10 cellular contexts compared by ENCODE assay signal in the genomic region with DNA sequence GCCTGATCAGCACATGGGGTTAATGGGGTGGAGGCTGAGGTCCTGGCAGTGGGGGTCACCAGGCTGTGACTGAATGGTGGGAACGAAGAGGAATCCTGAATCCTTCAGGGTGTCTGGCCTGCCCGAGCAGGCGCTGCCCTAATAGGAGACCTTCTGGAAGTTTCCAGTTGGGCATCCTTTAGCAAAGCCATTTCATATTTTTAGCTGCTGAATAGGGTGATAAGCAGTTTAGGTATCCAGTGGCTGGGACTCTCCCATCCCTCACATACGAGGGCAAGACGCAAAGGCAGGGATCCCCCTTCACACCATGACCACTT.
A peak's percentile ranks its signal among the peaks of the same experiment; 100 is the strongest.
DNase-seq lines count a peak whose midpoint lies in the region; ATAC-seq and TF ChIP-seq lines count a peak whose summit lies in the region.
"Had no signal": no experiment of that assay in that cellular context is flagged by ENCODE, and none has a peak within 500 bp of the region (broad histone marks: within the 10 kb centered on the region; RNA-seq: fewer than 3 reads in every experiment).

No MANE protein-coding gene starts in this region.

- no peak for DNase-seq in activated CD4-positive, alpha-beta T cell treated with anti-CD3 and anti-CD28 coated beads for 36 hours
- DNase-seq in activated CD4-positive, alpha-beta T cell treated with anti-CD3 and anti-CD28 coated beads for 1 hour: no peak
- DNase-seq in colonic mucosa: no peak
- no peak for DNase-seq in SW480 (ENCODE audit: low spot score)
- DNase-seq in mucosa of descending colon: no peak
- no peak for DNase-seq in GM13977 (ENCODE audit: low spot score)
- DNase-seq: NCI-H1930 had no signal

- peak overlapping the region; percentile 60 for H3K27ac ChIP-seq in colonic mucosa
- H3K27ac ChIP-seq in skeletal muscle tissue (ENCODE audit: low read depth, low read length): peak overlapping the region; percentile 73
- H3K27ac ChIP-seq: prostate gland had no signal

- in situ Hi-C loops in GM13977 (cut with MboI; ENCODE audit: low pct_unique_long_range_greater_than_20kb, low sequenced_read_pairs, unreplicated experiment): no loop called here

- peaks cover 35% of the 10 kb centered on the region for H3K4me1 Mint-ChIP-seq in activated CD4-positive, alpha-beta T cell treated with anti-CD3 and anti-CD28 coated beads for 36 hours

- H3K27me3 ChIP-seq in colonic mucosa (no peaks in the 10 kb centered on the region), skeletal muscle tissue (ENCODE audit: control insufficient read depth in 3 of 3, insufficient read depth in 3 of 3, low read length in 3 of 3) (no peaks in the 10 kb centered on the region)

- H3K4me3 Mint-ChIP-seq in activated CD4-positive, alpha-beta T cell treated with anti-CD3 and anti-CD28 coated beads for 36 hours: peak overlapping the region; percentile 33

- H3K4me3 ChIP-seq in colonic mucosa: no peak overlapping the region
- no peak overlapping the region for H3K4me3 ChIP-seq in skeletal muscle tissue (ENCODE audit: low read length in 3 of 3)
- no peak overlapping the region for H3K4me3 ChIP-seq in mucosa of descending colon
- H3K4me3 ChIP-seq: prostate gland had no signal

- H3K36me3 ChIP-seq in colonic mucosa (no peaks in the 10 kb centered on the region), skeletal muscle tissue (ENCODE audit: control insufficient read depth in 3 of 3, insufficient read depth in 3 of 3, low read length in 3 of 3) (no peaks in the 10 kb centered on the region), mucosa of descending colon (ENCODE audit: low read depth) (no peaks in the 10 kb centered on the region)
- H3K36me3 ChIP-seq: prostate gland had no signal

- no peaks in the 10 kb centered on the region for H3K9me3 Mint-ChIP-seq in activated CD4-positive, alpha-beta T cell treated with anti-CD3 and anti-CD28 coated beads for 36 hours (ENCODE audit: low read depth)

- H3K36me3 Mint-ChIP-seq in activated CD4-positive, alpha-beta T cell treated with anti-CD3 and anti-CD28 coated beads for 36 hours (ENCODE audit: low read depth): no peaks in the 10 kb centered on the region

- intact Hi-C loops in activated CD4-positive, alpha-beta T cell treated with anti-CD3 and anti-CD28 coated beads for 36 hours (cut with DNase I, micrococcal nuclease): loop anchor here in 1 of 2 experiments (1.0 to 5.0 kb wide), 2 partner anchors 18 to 426 kb away; a partner anchor contains a TSS
- intact Hi-C loops in colonic mucosa (cut with DNase I) (no loop called here), mucosa of descending colon (cut with DNase I, micrococcal nuclease) (no loop called here)

- no peak for TF ChIP-seq CTCF in colonic mucosa (IDR thresholded peaks at IDR 0.05)
- TF ChIP-seq CTCF in mucosa of descending colon (IDR thresholded peaks at IDR 0.05): no peak
- no peak for TF ChIP-seq CTCF in GM13977 (IDR thresholded peaks at IDR 0.05; ENCODE audit: extremely low read depth, insufficient read depth, missing control alignments)

- POLR2A ChIA-PET in activated CD4-positive, alpha-beta T cell treated with anti-CD3 and anti-CD28 coated beads for 36 hours (lab: Charles Lee): no interaction called here

- no peaks in the 10 kb centered on the region for H3K9me3 ChIP-seq in colonic mucosa
- no peaks in the 10 kb centered on the region for H3K9me3 ChIP-seq in skeletal muscle tissue (ENCODE audit: control insufficient read depth in 3 of 3, low read length in 3 of 3)
- no peaks in the 10 kb centered on the region for H3K9me3 ChIP-seq in mucosa of descending colon
- H3K9me3 ChIP-seq: prostate gland had no signal

- no peak overlapping the region for H3K27ac Mint-ChIP-seq in activated CD4-positive, alpha-beta T cell treated with anti-CD3 and anti-CD28 coated beads for 36 hours

- no peak for ATAC-seq in activated CD4-positive, alpha-beta T cell treated with anti-CD3 and anti-CD28 coated beads for 36 hours
- peak; percentile 11 for ATAC-seq in HG03108 (IDR thresholded peaks at IDR 0.05; ENCODE audit: unreplicated experiment)
- no peak for ATAC-seq in mucosa of descending colon

- H3K9ac ChIP-seq in colonic mucosa (ENCODE audit: low read depth in 2 of 2, low read length in 2 of 2) (peak overlapping the region in 1 of 2 donors; percentile 38), skeletal muscle tissue (ENCODE audit: low read depth in 1 of 3, low read length in 3 of 3) (peak overlapping the region in 1 of 3 donors; percentile 12)

- H3K4me1 ChIP-seq in colonic mucosa (peaks cover 26% of the 10 kb centered on the region), skeletal muscle tissue (ENCODE audit: control insufficient read depth in 3 of 3, insufficient read depth in 3 of 3, low read length in 3 of 3) (peaks cover 19 to 40% (median 20%) of the 10 kb centered on the region in 3 donors), mucosa of descending colon (ENCODE audit: low read depth) (peaks cover 37% of the 10 kb centered on the region)
- H3K4me1 ChIP-seq: prostate gland had no signal

- H3K27me3 Mint-ChIP-seq in activated CD4-positive, alpha-beta T cell treated with anti-CD3 and anti-CD28 coated beads for 36 hours: peaks cover 2% of the 10 kb centered on the region

- CTCF ChIA-PET in activated CD4-positive, alpha-beta T cell treated with anti-CD3 and anti-CD28 coated beads for 36 hours (lab: Charles Lee): interaction anchor here (0.9 to 2.1 kb wide), 8 partner anchors 10 to 426 kb away, joined by 3 to 12 read pairs (median 4); no protein-coding TSS in a partner anchor
